8 cellular contexts compared by ENCODE assay signal in genomic region chr5:135332519-135333150, GRCh38.
DNase-seq lines count a peak whose midpoint lies in the region; TF ChIP-seq lines count a peak whose summit lies in the region.

No MANE protein-coding gene starts in this region.

- H3K36me3 ChIP-seq in SK-N-MC (ENCODE audit: insufficient read depth, low read length) = peaks cover 19% of the 10 kb centered on the region; the same call in 1 of the 2 replicates

- no peaks in the 10 kb centered on the region for H3K9me3 ChIP-seq in SK-N-MC (ENCODE audit: low read depth, low read length)

- no peak overlapping the region for H3K9ac ChIP-seq in SK-N-MC (ENCODE audit: insufficient read length)

- no peak overlapping the region for H3K27ac ChIP-seq in SK-N-MC

- DNase-seq in NCI-H2171 treated with DMSO at 0.1 percent for 48 hours (lab: John Stamatoyannopoulos, UW) (peak; percentile 48), NCI-H2171 (lab: John Stamatoyannopoulos, UW) (no peak), SK-N-MC (ENCODE audit: low read depth, low spot score) (peak; percentile 28), fibroblast of the aortic adventitia (ENCODE audit: low read depth) (peak; percentile 82), putamen (ENCODE audit: low spot score) (peak; percentile 31), OCI-M2 (lab: John Stamatoyannopoulos, UW; ENCODE audit: unreplicated experiment) (no peak)
- DNase-seq in Jurkat, Clone E6-1 (ENCODE audit: low read depth, low spot score) = peak; percentile 52
- DNase-seq in activated CD8-positive, alpha-beta memory T cell treated with anti-CD3 and anti-CD28 coated beads, Interleukin-2, amount 50 U/mL, for 48 hours = no peak

- H3K4me3 ChIP-seq in Jurkat, Clone E6-1 (ENCODE audit: low read length) = no peak overlapping the region
- H3K4me3 ChIP-seq in SK-N-MC (no peak overlapping the region), fibroblast of the aortic adventitia (ENCODE audit: low read depth, low read length) (no peak overlapping the region)

- TF ChIP-seq CTCF in fibroblast of the aortic adventitia (IDR thresholded peaks at IDR 0.05; ENCODE audit: insufficient read depth, low read length) = peak; percentile 56

Comparison
In these comparisons a context has a peak if more than half of its experiments do, and no peak if none do; other contexts are left out.
1. DNase-seq: peak in NCI-H2171 treated with DMSO at 0.1 percent for 48 hours (single experiment), Jurkat, Clone E6-1 (single experiment), SK-N-MC (single experiment), fibroblast of the aortic adventitia (single experiment) and putamen (single experiment); none in NCI-H2171 (single experiment), OCI-M2 (single experiment) and activated CD8-positive, alpha-beta memory T cell treated with anti-CD3 and anti-CD28 coated beads, Interleukin-2, amount 50 U/mL, for 48 hours (single experiment).